Comparison of ENCODE assay signal across 9 cellular contexts in the genomic region with DNA sequence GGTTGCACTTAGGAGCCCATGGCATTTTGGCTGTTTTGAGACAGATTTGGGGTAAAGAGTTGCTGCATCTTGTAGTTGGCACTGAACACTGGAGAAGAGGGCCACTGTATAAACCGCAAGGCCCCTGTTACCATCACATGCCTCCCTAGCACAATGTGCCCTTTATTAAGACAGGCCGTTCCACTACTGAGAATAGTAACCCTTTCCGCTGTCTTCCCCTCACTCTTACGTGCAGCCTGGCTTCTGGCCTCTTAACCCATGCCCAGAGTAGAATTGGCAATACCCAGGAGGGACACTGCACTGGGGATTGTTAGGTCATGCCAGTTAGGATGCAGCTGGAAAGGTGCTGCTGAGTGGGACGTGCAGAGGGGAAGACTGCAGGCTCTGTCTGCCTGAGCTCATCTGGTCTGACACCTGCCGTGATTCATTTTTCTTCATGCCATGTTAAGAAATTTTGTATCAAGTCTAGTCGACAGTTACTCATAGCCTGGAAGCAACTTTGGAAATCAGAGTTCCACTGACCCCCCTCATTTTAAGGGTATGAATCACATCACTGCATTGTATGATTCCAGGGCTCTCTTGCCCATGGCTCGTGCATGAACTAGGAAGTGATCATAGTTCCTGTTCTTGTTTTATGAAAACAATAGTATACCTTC.
DNase-seq lines count a peak whose midpoint lies in the region; ATAC-seq and TF ChIP-seq lines count a peak whose summit lies in the region.
"Had no signal": no experiment of that assay in that cellular context is flagged by ENCODE, and none has a peak within 500 bp of the region (broad histone marks: within the 10 kb centered on the region; RNA-seq: fewer than 3 reads in every experiment).

No MANE protein-coding gene starts in this region.

- H3K27ac ChIP-seq in skin epidermis, result peak overlapping the region in 20 of 21 experiments; percentile 48 to 89 (median 74)
- H3K27ac ChIP-seq: HL-60 had no signal

- H3K4me3 ChIP-seq in HFF-Myc (replicated peaks; ENCODE audit: low read depth, low read length) (peak overlapping the region; percentile 24), skin epidermis (no peak overlapping the region)

- DNase-seq in HFF-Myc (ENCODE audit: extremely low read depth, low read depth) (no peak), cerebellar cortex (ENCODE audit: low spot score) (peak; percentile 65), left lobe of liver (ENCODE audit: low spot score) (no peak), DMS53 treated with DMSO at 0.1 percent for 48 hours (lab: John Stamatoyannopoulos, UW; ENCODE audit: unreplicated experiment) (no peak), NOMO-1 treated with dmso at 0.1 percent for 144 hours (lab: John Stamatoyannopoulos, UW; ENCODE audit: unreplicated experiment) (no peak), UCSD-AML1 (lab: John Stamatoyannopoulos, UW; ENCODE audit: unreplicated experiment) (no peak)
- no peak for DNase-seq in activated naive CD4-positive, alpha-beta T cell treated with anti-CD3 and anti-CD28 coated beads, Interleukin-2, amount 50 U/mL, for 16 hours

- TF ChIP-seq CTCF in HFF-Myc (IDR thresholded peaks at IDR 0.05; ENCODE audit: low read depth, low read length, missing control alignments), result no peak

- peak; percentile 73 for ATAC-seq in left lobe of liver
